Comparison of ENCODE assay signal across 32 cellular contexts in genomic region chr5:164253764-164254163, GRCh38.
"Had no signal": no experiment of that assay in that cellular context is flagged by ENCODE, and none has a peak within 500 bp of the region (broad histone marks: within the 10 kb centered on the region; RNA-seq: fewer than 3 reads in every experiment).

No MANE protein-coding gene starts in this region.

- ATAC-seq: Panc1, Right ventricle myocardium inferior, SK-N-SH treated with all-trans-retinoic acid at 6 μM for 48 hours had no signal

- H3K27ac ChIP-seq: PC-9, RWPE1, SJCRH30, SK-N-MC had no signal

- H3K4me1 ChIP-seq: SJCRH30 had no signal

- H3K36me3 ChIP-seq: MG63, SJCRH30 had no signal

- H2AFZ ChIP-seq: PC-9 had no signal

- H3K9me3 ChIP-seq: MG63, SJCRH30 had no signal

- H3K4me2 ChIP-seq: PC-9 had no signal

- H3K27me3 ChIP-seq: MG63, SJCRH30 had no signal

- H3K4me3 ChIP-seq: MG63, PC-9, SJCRH30, SK-N-MC had no signal

- DNase-seq: Kasumi-1, MG63, NCI-H1048, NCI-H1092 treated with DMSO at 0.1 percent for 48 hours, NCI-H1105 treated with DMSO at 0.1 percent for 48 hours, NCI-H1417, NCI-H1436, NCI-H146, NCI-H1694, NCI-H187, NCI-H1930, NCI-H2029 treated with DMSO at 0.1 percent for 48 hours, NCI-H2081 treated with DMSO at 0.1 percent for 48 hours, NCI-H2107, NCI-H2171, NCI-H226, NCI-H446 treated with DMSO at 0.1 percent for 48 hours, NCI-H510A, NCI-H524, NCI-H526, NCI-H69, NCI-H748 treated with DMSO at 0.1 percent for 48 hours, NCI-H82, PC-9, SHP77, SIG-M5, SJCRH30 had no signal
